Comparison of ENCODE assay signal across 8 cellular contexts in genomic region chr10:69061305-69062161, GRCh38. TPM values are rescaled to one million over a fixed set of nuclear protein-coding genes. Genes with fewer than 3 reads are reported as not detected.
DNase-seq lines count a peak whose midpoint lies in the region; ATAC-seq, FAIRE-seq and TF ChIP-seq lines count a peak whose summit lies in the region.

No MANE protein-coding gene starts in this region.

- peak overlapping the region in 3 of 4 donors; percentile 49 to 76 (median 73) for H3K27ac ChIP-seq in pancreas

- H3K4me3 ChIP-seq in fibroblast of the aortic adventitia (ENCODE audit: low read depth, low read length) = peak overlapping the region; percentile 49
- peak overlapping the region in 2 of 4 donors; percentile 14 to 22 for H3K4me3 ChIP-seq in pancreas

- no peaks in the 10 kb centered on the region for H3K36me3 ChIP-seq in pancreas

- intact Hi-C loops in pancreas (cut with DNase I) = no loop called here

- no peak for FAIRE-seq in pancreas (lab: Jason Lieb, UNC)

- H3K27me3 ChIP-seq in pancreas = no peaks in the 10 kb centered on the region

- TF ChIP-seq CTCF in fibroblast of the aortic adventitia (IDR thresholded peaks at IDR 0.05; ENCODE audit: insufficient read depth, low read length) = no peak
- no peak for TF ChIP-seq CTCF in pancreas (IDR thresholded peaks at IDR 0.05)

- H3K9me3 ChIP-seq in pancreas = no peaks in the 10 kb centered on the region

- H3K36me3 Mint-ChIP-seq in activated T-cell treated with anti-CD3 and anti-CD28 coated beads, Interleukin-2, amount 50 U/mL, for 4 hours (ENCODE audit: insufficient read depth) = no peaks in the 10 kb centered on the region

- peaks cover 48% of the 10 kb centered on the region for H3K4me1 Mint-ChIP-seq in activated T-cell treated with anti-CD3 and anti-CD28 coated beads, Interleukin-2, amount 50 U/mL, for 4 hours (ENCODE audit: low read depth)

- peak; percentile 19 for DNase-seq in COLO668 (lab: John Stamatoyannopoulos, UW; ENCODE audit: unreplicated experiment)
- DNase-seq in M059J (ENCODE audit: low read depth) = peak; percentile 97
- DNase-seq in activated T-cell treated with anti-CD3 and anti-CD28 coated beads, Interleukin-2, amount 50 U/mL, for 4 hours = no peak
- peak; percentile 99 for DNase-seq in fibroblast of the aortic adventitia (ENCODE audit: low read depth)
- peak in 3 of 6 donors; percentile 13 to 38 (median 28) for DNase-seq in pancreas
- no peak for DNase-seq in ecto neural progenitor cell (ENCODE audit: low spot score)

- no peaks in the 10 kb centered on the region for H3K27me3 Mint-ChIP-seq in activated T-cell treated with anti-CD3 and anti-CD28 coated beads, Interleukin-2, amount 50 U/mL, for 4 hours (ENCODE audit: low read depth)

- peak; percentile 43 for ATAC-seq in GM21367 (IDR thresholded peaks at IDR 0.05; ENCODE audit: unreplicated experiment)
- ATAC-seq in activated T-cell treated with anti-CD3 and anti-CD28 coated beads, Interleukin-2, amount 50 U/mL, for 4 hours = peak; percentile 14 to 28
- ATAC-seq in pancreas = peak; percentile 76 to 87 (median 82)
- ATAC-seq in HG02623 (IDR thresholded peaks at IDR 0.05; ENCODE audit: unreplicated experiment) = no peak

- H3K9me3 Mint-ChIP-seq in activated T-cell treated with anti-CD3 and anti-CD28 coated beads, Interleukin-2, amount 50 U/mL, for 4 hours = no peaks in the 10 kb centered on the region

- peak overlapping the region; percentile 59 for H3K4me3 Mint-ChIP-seq in activated T-cell treated with anti-CD3 and anti-CD28 coated beads, Interleukin-2, amount 50 U/mL, for 4 hours

- WGBS in pancreas, 2 donors = 11% methylated on average over 20 of the region's 20 CpGs

- H3K4me1 ChIP-seq in pancreas = peaks cover 0 to 10% (median 4%) of the 10 kb centered on the region in 3 donors

RNA-seq across cellular contexts. Expression of gene SRGN, which starts 26.4 kb away (rescaled TPM):
- 740 and 865 TPM in 2 replicates for total RNA-seq in M059J (2014; rRNA removed; shearing (Covaris generic))
- 100 to 1,000 TPM; 455 to 725 (median 567) TPM for total RNA-seq in activated T-cell treated with anti-CD3 and anti-CD28 coated beads, Interleukin-2, amount 50 U/mL, for 4 hours
- total RNA-seq in fibroblast of the aortic adventitia (ENCODE audit: low replicate concordance) (65.8 and 127 TPM in 2 replicates), pancreas (10 to 100 TPM in 3 of 6 donors, 1 to 10 TPM in 3; 4.1 to 40.0 (median 14.1) TPM)
- 10 to 100 TPM in 1 of 2 donors, 1 to 10 TPM in 1; 5.9 to 13.2 TPM for polyA plus RNA-seq in pancreas

Comparison
In these comparisons a context has a peak if more than half of its experiments do, and no peak if none do; other contexts are left out.
1. DNase-seq: peak in COLO668 (single experiment), M059J (single experiment) and fibroblast of the aortic adventitia (single experiment); none in activated T-cell treated with anti-CD3 and anti-CD28 coated beads, Interleukin-2, amount 50 U/mL, for 4 hours (single experiment) and ecto neural progenitor cell (single experiment).